ENCODE assay signal across 1 cellular context in the genomic region with DNA sequence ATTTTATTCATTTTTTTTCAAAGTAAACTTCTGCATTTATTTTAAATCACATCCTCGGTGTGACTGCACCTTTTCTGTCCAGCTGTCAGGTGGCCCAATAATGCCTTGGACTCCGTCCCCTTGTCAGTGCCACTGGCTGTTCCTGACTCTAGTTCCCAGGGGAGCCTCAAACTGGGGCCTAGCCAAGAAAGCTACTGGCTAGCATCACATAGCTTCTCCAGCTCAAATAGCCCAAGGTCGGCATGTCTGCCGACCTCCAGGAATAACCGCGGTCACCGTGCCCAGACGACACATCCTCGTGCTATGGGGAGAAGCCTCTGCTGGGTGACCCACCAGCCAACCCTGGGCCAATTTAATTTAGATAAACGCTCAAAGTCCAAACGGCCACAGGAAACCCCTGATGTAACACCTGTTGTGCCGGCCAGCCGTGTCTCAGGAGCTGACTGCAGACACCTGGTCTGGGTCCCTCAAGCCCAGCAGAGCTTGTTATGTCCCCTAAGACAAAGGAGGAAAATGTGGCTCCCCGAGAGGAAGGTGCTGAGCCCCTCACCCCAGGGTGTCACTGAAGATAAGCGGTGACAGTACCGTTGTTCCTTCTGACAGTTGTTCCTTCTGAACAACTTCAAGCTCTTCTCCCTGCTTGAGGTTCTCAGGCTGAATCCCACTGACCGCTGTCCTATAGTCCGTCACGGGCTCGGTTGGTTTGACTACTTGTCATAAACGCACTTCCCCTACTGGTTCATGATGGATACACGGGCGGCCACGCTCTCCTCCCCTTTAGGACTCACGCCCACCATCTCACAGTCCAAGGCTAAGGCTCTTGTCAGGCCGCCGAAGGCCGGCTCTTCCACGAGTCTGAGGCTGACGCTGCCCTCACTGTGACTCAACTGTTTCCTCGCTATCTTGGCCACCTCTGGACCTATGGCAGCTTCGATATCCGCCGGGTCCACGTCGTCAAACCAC.
TF ChIP-seq lines count a peak whose summit lies in the region.

No MANE protein-coding gene starts in this region.

TF ChIP-seq in K562, 482 proteins besides CTCF, POLR2A, EP300 and RAD21 (continued from another document):
- TF ChIP-seq PKNOX1 (IDR thresholded peaks at IDR 0.05) (peak; percentile 16; the same call in 1 of the 2 replicates), FOXP1 (CRISPR knock-in tag; IDR thresholded peaks at IDR 0.05) (no peak)
